In the genomic region with DNA sequence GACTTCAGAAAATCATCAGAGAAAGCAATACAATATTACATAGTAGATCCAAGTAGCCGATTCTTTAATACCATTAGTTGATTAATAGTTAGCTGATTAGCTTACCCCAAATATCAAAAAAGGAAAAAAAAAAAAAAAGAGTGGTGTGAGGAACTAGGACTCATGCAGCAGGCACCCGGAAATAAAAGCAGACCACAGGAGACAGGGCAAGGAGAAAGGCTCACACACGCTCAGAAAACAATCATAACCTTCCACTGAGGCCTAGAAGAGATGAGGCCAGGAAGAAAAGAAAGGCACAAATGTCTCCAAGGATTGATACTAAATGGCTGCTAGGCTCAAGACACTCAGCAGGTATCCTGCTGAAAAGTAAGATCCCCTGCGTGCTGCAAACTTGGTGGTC, we compare ENCODE assay signal across 9 cellular contexts. TPM values are rescaled to one million over a fixed set of nuclear protein-coding genes. Genes with fewer than 3 reads are reported as not detected.
DNase-seq lines count a peak whose midpoint lies in the region; FAIRE-seq and TF ChIP-seq lines count a peak whose summit lies in the region.
"Had no signal": no experiment of that assay in that cellular context is flagged by ENCODE, and none has a peak within 500 bp of the region (broad histone marks: within the 10 kb centered on the region; RNA-seq: fewer than 3 reads in every experiment).

No MANE protein-coding gene starts in this region.

- no peaks in the 10 kb centered on the region for H3K9me3 ChIP-seq in H1 (ENCODE audit: insufficient read depth in 2 of 2, low read depth in 1 of 2, low read length in 1 of 2)
- H3K9me3 ChIP-seq in OCI-LY7 (ENCODE audit: low read length) = no peaks in the 10 kb centered on the region

- H3K36me3 ChIP-seq in H1 (ENCODE audit: control insufficient read depth in 2 of 4, insufficient read depth in 4 of 4, low read length in 3 of 4) (peaks cover 0 to 5% (median 0%) of the 10 kb centered on the region in 4 experiments; a peak in 2 of 8 replicates), OCI-LY7 (ENCODE audit: insufficient read depth, low read length) (no peaks in the 10 kb centered on the region)

- H3K27ac ChIP-seq in H1 (ENCODE audit: low read depth, low read length) (no peak overlapping the region), OCI-LY7 (ENCODE audit: low read depth, low read length, poor library complexity, severe bottlenecking) (no peak overlapping the region)

- no peaks in the 10 kb centered on the region; the same call in 1 of the 2 replicates for H3K79me1 ChIP-seq in H1 (ENCODE audit: low read depth, low read length)

- H2BK5ac ChIP-seq in H1 (ENCODE audit: low read depth, low read length) = no peak overlapping the region

- H4K5ac ChIP-seq in H1 (ENCODE audit: insufficient read length, low read depth, low read length) = no peak overlapping the region

- 74% methylated on average over 4 of the region's 4 CpGs; no CpG with 5 or more reads in 1 of the 2 experiments for WGBS in H1 (ENCODE audit: extremely low coverage in 1 of 2, insufficient coverage in 1 of 2, insufficient read length in 1 of 2, insufficient replicate concordance in 2 of 2, low coverage in 1 of 2, low lambda C conversion rate in 2 of 2, missing lambda C conversion rate in 1 of 2), 2 experiments

- H4K20me1 ChIP-seq in H1 (replicated peaks in 1 of 2; ENCODE audit: control insufficient read depth in 1 of 2, insufficient read depth in 2 of 2, low read length in 2 of 2) (no peaks in the 10 kb centered on the region), OCI-LY7 (ENCODE audit: insufficient read depth, low read length) (no peaks in the 10 kb centered on the region)

- CTCF ChIA-PET in H1 (lab: Charles Lee; ENCODE audit: partially characterized antibody) (no interaction called here), OCI-LY7 (lab: Charles Lee; ENCODE audit: unreplicated experiment) (no interaction called here)

- H2BK12ac ChIP-seq in H1 (ENCODE audit: low read depth, low read length) = no peak overlapping the region

- peaks cover 0 to 6% (median 0%) of the 10 kb centered on the region in 4 experiments; a peak in 1 of 7 replicates for H3K4me1 ChIP-seq in H1 (replicated peaks in 1 of 4; ENCODE audit: control insufficient read depth in 3 of 4, insufficient read depth in 4 of 4, low read length in 3 of 4)
- no peaks in the 10 kb centered on the region for H3K4me1 ChIP-seq in OCI-LY7 (ENCODE audit: insufficient read depth, low read length, poor library complexity, severe bottlenecking)

- no peak overlapping the region for H2BK20ac ChIP-seq in H1 (ENCODE audit: low read length)

- H3K4me3 ChIP-seq in H1 (ENCODE audit: extremely low read depth in 1 of 4, insufficient read depth in 2 of 4, low read depth in 3 of 4, low read length in 4 of 4) (no peak overlapping the region), OCI-LY7 (ENCODE audit: low read depth, low read length, poor library complexity, severe bottlenecking) (no peak overlapping the region)

- H3K56ac ChIP-seq in H1 (replicated peaks; ENCODE audit: insufficient read length, low read depth, low read length) = no peak overlapping the region

- no peaks in the 10 kb centered on the region; the same call in 1 of the 2 replicates for H3K23me2 ChIP-seq in H1 (ENCODE audit: low read depth, low read length)

- H3K14ac ChIP-seq in H1 (ENCODE audit: insufficient read length) = no peak overlapping the region

- H3K4me2 ChIP-seq in H1 (ENCODE audit: insufficient read depth in 1 of 2, low read depth in 2 of 2, low read length in 2 of 2) (no peak overlapping the region), OCI-LY7 (ENCODE audit: low read length) (no peak overlapping the region)

- no peak overlapping the region for H4K8ac ChIP-seq in H1 (ENCODE audit: extremely low read depth, insufficient read depth, low read length)

- POLR2A ChIA-PET in H1 (lab: Charles Lee; ENCODE audit: partially characterized antibody) = no interaction called here
- POLR2A ChIA-PET in OCI-LY7 (lab: Charles Lee) = interaction anchor here (0.7 kb wide), 1 partner anchor 178 kb away, joined by 3 read pairs; no protein-coding TSS in a partner anchor

- H3K27me3 ChIP-seq in H1 (replicated peaks in 1 of 4; ENCODE audit: control insufficient read depth in 3 of 4, extremely low read depth in 1 of 4, insufficient read depth in 3 of 4, low read length in 3 of 4) = no peaks in the 10 kb centered on the region

- no peak overlapping the region for H2AFZ ChIP-seq in H1 (ENCODE audit: low read length)
- no peak overlapping the region for H2AFZ ChIP-seq in OCI-LY7 (ENCODE audit: low read length)

- H3K9ac ChIP-seq in H1 (replicated peaks in 1 of 4; ENCODE audit: extremely low read depth in 1 of 4, low read depth in 3 of 4, low read length in 3 of 4) = no peak overlapping the region; a peak in 1 of 7 replicates

- TF ChIP-seq RAD21 in H1 (IDR thresholded peaks at IDR 0.05 in 1 of 2, conservative IDR thresholded peaks at IDR 0.05 in 1 of 2; ENCODE audit: low read depth in 2 of 2, low read length in 2 of 2) = no peak

- DNase-seq in ELR (ENCODE audit: low read depth) = peak; percentile 65
- peak; percentile 27 for DNase-seq in NOMO-1 treated with DMSO at 0.1 percent for 48 hours (lab: John Stamatoyannopoulos, UW; ENCODE audit: unreplicated experiment)
- no peak for DNase-seq in H1 (ENCODE audit: low read depth in 1 of 2, low spot score in 2 of 2)
- DNase-seq in renal cortical epithelial cell (ENCODE audit: low read depth) = peak; percentile 63
- DNase-seq in globus pallidus (ENCODE audit: low spot score) = no peak
- DNase-seq in stimulated activated CD4-positive, alpha-beta T cell treated with anti-CD3 and anti-CD28 coated beads, Interleukin-4, amount 100 ng/mL, for 24 hours = no peak
- no peak for DNase-seq in GM19238 (ENCODE audit: insufficient read length, low spot score)
- no peak for DNase-seq in OCI-LY7 (ENCODE audit: low spot score)
- DNase-seq: NCI-H1105 treated with DMSO at 0.1 percent for 48 hours had no signal

- no TSS peak for BruUV-seq in OCI-LY7 (replicated peaks; lab: Mats Ljungman, UMichigan)

- no peak for TF ChIP-seq EP300 in H1 (IDR thresholded peaks at IDR 0.05; ENCODE audit: borderline replicate concordance in 1 of 2, low read depth in 2 of 2, low read length in 2 of 2)

- H3K18ac ChIP-seq in H1 (ENCODE audit: extremely low read depth, low read length) = no peak overlapping the region

- no peak overlapping the region for H2BK120ac ChIP-seq in H1 (replicated peaks; ENCODE audit: low read depth, low read length)

- no peak overlapping the region for H4K91ac ChIP-seq in H1 (replicated peaks; ENCODE audit: insufficient read length, low read length)

- intact Hi-C loops in OCI-LY7 (cut with micrococcal nuclease; ENCODE audit: unreplicated experiment) = no loop called here

- peak; percentile 7 for FAIRE-seq in H1 (lab: Jason Lieb, UNC)

- no peak overlapping the region for H2AK5ac ChIP-seq in H1 (ENCODE audit: low read depth, low read length)

- no peak overlapping the region for H2BK15ac ChIP-seq in H1 (ENCODE audit: low read length)

- no peaks in the 10 kb centered on the region for H3K9me2 ChIP-seq in OCI-LY7 (ENCODE audit: insufficient read depth, low read length)

- H3K4ac ChIP-seq in H1 (replicated peaks; ENCODE audit: insufficient read length, low read depth, low read length) = no peak overlapping the region

- H3K79me2 ChIP-seq in H1 (ENCODE audit: control insufficient read depth in 1 of 2, insufficient read depth in 2 of 2, low read length in 2 of 2) = no peaks in the 10 kb centered on the region
- no peaks in the 10 kb centered on the region for H3K79me2 ChIP-seq in OCI-LY7 (ENCODE audit: insufficient read depth, low read depth, low read length)

- no peak for TF ChIP-seq POLR2A in H1 (IDR thresholded peaks at IDR 0.05; ENCODE audit: control extremely low read depth in 1 of 2, low read depth in 2 of 2, low read length in 2 of 2)

- TF ChIP-seq CTCF in H1 (IDR thresholded peaks at IDR 0.05; ENCODE audit: control extremely low read depth in 1 of 3, insufficient read depth in 1 of 3, low read depth in 1 of 3, low read length in 3 of 3) = no peak
- no peak for TF ChIP-seq CTCF in OCI-LY7 (conservative IDR thresholded peaks at IDR 0.05; ENCODE audit: low read length)

- H3K23ac ChIP-seq in H1 (ENCODE audit: insufficient read length) = no peak overlapping the region

RNA-seq across cellular contexts. Expression of a gene that starts 25.9 kb away (rescaled TPM):
- 20.2 and 21.4 TPM in 2 replicates for total RNA-seq in H1 (2021; fragmentation: NEBNext Ultra II Directional; extraction: Animal tissue kit (Norgen Biotek cat#: 25700))
- 6.3 and 7.4 TPM in 2 replicates for polyA plus RNA-seq in H1 (2011; rRNA removed)
- polyA plus RNA-seq in H1 (2011; cell fraction: cytosol; rRNA removed) = 10.0 TPM
- polyA plus RNA-seq in H1 (2011; cell fraction: nucleus; rRNA removed) = 9.9 TPM
- polyA plus RNA-seq in H1 (2012, experiment 1 of 2) = 8.6 to 12.7 TPM (median 9.8 TPM) in 4 replicates
- polyA plus RNA-seq in H1 (2012, experiment 2 of 2) = 0.88 TPM
- 9.0 TPM for polyA plus RNA-seq in H1 (2013, experiment 1 of 2)
- 10.2 TPM for polyA plus RNA-seq in H1 (2013, experiment 2 of 2)
- 22.7 and 27.0 TPM in 2 replicates for polyA minus RNA-seq in H1 (2011; rRNA and poly(A)+ RNA removed)
- polyA minus RNA-seq in H1 (2011; cell fraction: cytosol; rRNA and poly(A)+ RNA removed) = 16.4 TPM
- 57.7 TPM for polyA minus RNA-seq in H1 (2011; cell fraction: nucleus; rRNA and poly(A)+ RNA removed)
- total RNA-seq in renal cortical epithelial cell (5.2 and 6.1 TPM in 2 replicates), OCI-LY7 (2022) (11.9 and 12.2 TPM in 2 replicates)
- total RNA-seq in OCI-LY7 (2014; rRNA removed; shearing (Covaris generic)) = 10.4 and 12.7 TPM in 2 replicates

RNA-seq across cellular contexts. Expression of a gene that starts 45.9 kb away (rescaled TPM):
- 0.04 TPM in 2 replicates for total RNA-seq in H1 (2021; fragmentation: NEBNext Ultra II Directional; extraction: Animal tissue kit (Norgen Biotek cat#: 25700))
- 0.08 and 0.16 TPM in 2 replicates for polyA plus RNA-seq in H1 (2011; rRNA removed)
- polyA plus RNA-seq in H1 (2011; cell fraction: cytosol; rRNA removed) = 0.14 TPM
- polyA plus RNA-seq in H1 (2011; cell fraction: nucleus; rRNA removed) = 0.63 TPM
- polyA plus RNA-seq in H1 (2012, experiment 1 of 2) = 0.05 to 0.24 TPM (median 0.13 TPM) in 4 replicates
- polyA plus RNA-seq in H1 (2012, experiment 2 of 2) = 0.01 TPM
- 0.14 TPM for polyA plus RNA-seq in H1 (2013, experiment 1 of 2)
- 0.04 TPM for polyA plus RNA-seq in H1 (2013, experiment 2 of 2)
- polyA minus RNA-seq in H1 (2011; rRNA and poly(A)+ RNA removed) = 0.88 and 1.2 TPM in 2 replicates
- not detected for polyA minus RNA-seq in H1 (2011; cell fraction: cytosol; rRNA and poly(A)+ RNA removed)
- 4.6 TPM for polyA minus RNA-seq in H1 (2011; cell fraction: nucleus; rRNA and poly(A)+ RNA removed)
- total RNA-seq in renal cortical epithelial cell = 0.35 and 4.0 TPM in 2 replicates
- 0.13 and 0.41 TPM in 2 replicates for total RNA-seq in OCI-LY7 (2014; rRNA removed; shearing (Covaris generic))
- total RNA-seq in OCI-LY7 (2022) = 0.15 and 0.25 TPM in 2 replicates

RNA-seq across cellular contexts. Expression of a gene that starts 52.5 kb away (rescaled TPM):
- 372 and 377 TPM in 2 replicates for total RNA-seq in H1 (2021; fragmentation: NEBNext Ultra II Directional; extraction: Animal tissue kit (Norgen Biotek cat#: 25700))
- 347 and 482 TPM in 2 replicates for polyA plus RNA-seq in H1 (2011; rRNA removed)
- 194 TPM for polyA plus RNA-seq in H1 (2011; cell fraction: cytosol; rRNA removed)
- 278 TPM for polyA plus RNA-seq in H1 (2011; cell fraction: nucleus; rRNA removed)
- polyA plus RNA-seq in H1 (2012, experiment 1 of 2) = 338 to 470 TPM (median 346 TPM) in 4 replicates
- polyA plus RNA-seq in H1 (2012, experiment 2 of 2) = 463 TPM
- 166 TPM for polyA plus RNA-seq in H1 (2013, experiment 1 of 2)
- polyA plus RNA-seq in H1 (2013, experiment 2 of 2) = 164 TPM
- polyA minus RNA-seq in H1 (2011; rRNA and poly(A)+ RNA removed) = 278 and 312 TPM in 2 replicates
- 216 TPM for polyA minus RNA-seq in H1 (2011; cell fraction: cytosol; rRNA and poly(A)+ RNA removed)
- polyA minus RNA-seq in H1 (2011; cell fraction: nucleus; rRNA and poly(A)+ RNA removed) = 153 TPM
- 2,197 and 3,974 TPM in 2 replicates for total RNA-seq in renal cortical epithelial cell
- total RNA-seq in OCI-LY7 (2014; rRNA removed; shearing (Covaris generic)) = 0.46 and 3.4 TPM in 2 replicates
- total RNA-seq in OCI-LY7 (2022) = 0.88 and 1.3 TPM in 2 replicates

Comparison
In these comparisons a context has a peak if more than half of its experiments do, and no peak if none do; other contexts are left out.
1. DNase-seq: peak in ELR (single experiment), NOMO-1 treated with DMSO at 0.1 percent for 48 hours (single experiment) and renal cortical epithelial cell (single experiment); none in H1 (0 of 2), globus pallidus (single experiment), stimulated activated CD4-positive, alpha-beta T cell treated with anti-CD3 and anti-CD28 coated beads, Interleukin-4, amount 100 ng/mL, for 24 hours (single experiment), GM19238 (single experiment) and OCI-LY7 (single experiment).
2. RNA of a gene that starts 52.5 kb away (total RNA-seq): 2,197 to 3,974 TPM in renal cortical epithelial cell and 372 to 377 TPM in H1; 0.46 to 3.4 TPM in OCI-LY7; every median in the first group is over 10 times any median in the second.